ENCODE assay signal across 9 cellular contexts in the genomic region with DNA sequence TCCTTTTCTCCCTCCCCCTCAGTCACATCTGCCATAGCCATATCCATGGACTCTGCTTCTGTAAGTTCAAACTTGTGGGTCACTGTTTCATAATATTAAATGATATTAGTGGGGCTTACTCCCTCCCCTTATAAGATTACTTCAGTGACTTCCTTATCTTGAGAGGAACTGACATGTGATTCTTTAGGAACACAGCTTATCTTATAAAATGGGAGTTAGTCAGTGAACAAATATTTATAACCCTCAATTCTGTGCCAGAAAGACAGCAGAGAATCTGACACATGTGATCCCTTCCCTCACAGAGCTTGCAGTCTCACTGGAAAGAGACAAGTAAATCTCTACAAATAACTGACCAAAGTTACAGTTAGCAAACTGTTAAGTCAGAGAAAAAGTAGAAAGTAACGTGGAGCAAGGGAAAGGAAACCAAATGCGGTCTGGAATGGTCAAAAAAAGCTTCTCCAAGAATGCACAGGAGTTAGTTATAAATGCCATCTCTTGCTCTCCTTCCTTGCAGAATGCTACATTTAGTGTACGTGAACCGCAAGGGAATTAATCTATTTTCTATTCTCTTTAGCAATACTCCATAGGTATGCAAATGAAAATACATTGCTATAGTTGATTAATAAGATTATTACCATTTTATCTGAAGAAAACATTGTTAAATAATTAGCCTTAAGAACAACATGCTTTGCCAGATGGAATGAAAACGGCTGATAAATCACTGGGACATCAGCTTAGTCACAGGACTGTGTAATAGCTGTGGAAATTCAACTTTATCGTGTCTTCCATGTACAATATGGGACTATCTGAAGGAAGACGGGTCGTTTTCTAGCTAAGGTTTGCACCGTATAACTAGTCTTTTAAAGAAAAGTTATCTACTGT. TPM values are rescaled to one million over a fixed set of nuclear protein-coding genes. Genes with fewer than 3 reads are reported as not detected.
A peak's percentile ranks its signal among the peaks of the same experiment; 100 is the strongest.
DNase-seq lines count a peak whose midpoint lies in the region; ATAC-seq and TF ChIP-seq lines count a peak whose summit lies in the region.
"Had no signal": no experiment of that assay in that cellular context is flagged by ENCODE, and none has a peak within 500 bp of the region (broad histone marks: within the 10 kb centered on the region; RNA-seq: fewer than 3 reads in every experiment).

No MANE protein-coding gene starts in this region.

- H3K27me3 ChIP-seq in HCT116 (ENCODE audit: insufficient read depth, low read length) (no peaks in the 10 kb centered on the region), ascending aorta (no peaks in the 10 kb centered on the region), right cardiac atrium (ENCODE audit: control insufficient read depth, insufficient read depth) (no peaks in the 10 kb centered on the region), skeletal muscle tissue (ENCODE audit: control insufficient read depth in 3 of 3, insufficient read depth in 3 of 3, low read length in 3 of 3) (no peaks in the 10 kb centered on the region), spleen (replicated peaks in 1 of 7) (peaks cover 0 to 6% (median 0%) of the 10 kb centered on the region in 7 donors)

- peaks cover 42% of the 10 kb centered on the region for H3K79me2 ChIP-seq in HCT116 (ENCODE audit: insufficient read depth, low read length)

- 48% methylated on average over 9 of the region's 9 CpGs for WGBS in right cardiac atrium
- WGBS in spleen, 5 donors, result 74 to 87% (median 80%) methylated on average over 9 of the region's 9 CpGs

- H3K36me3 ChIP-seq in HCT116 (ENCODE audit: control insufficient read depth in 1 of 2, insufficient read depth in 2 of 2, low read length in 2 of 2), result no peaks in the 10 kb centered on the region
- H3K36me3 ChIP-seq in ascending aorta, result no peaks in the 10 kb centered on the region
- H3K36me3 ChIP-seq in skeletal muscle tissue (ENCODE audit: control insufficient read depth in 3 of 3, insufficient read depth in 3 of 3, low read length in 3 of 3), result no peaks in the 10 kb centered on the region
- no peaks in the 10 kb centered on the region for H3K36me3 ChIP-seq in spleen

- peak overlapping the region; percentile 70 for H3K4me2 ChIP-seq in HCT116 (ENCODE audit: low read length)

- H4K20me1 ChIP-seq in HCT116 (ENCODE audit: insufficient read depth), result no peaks in the 10 kb centered on the region

- H3K9ac ChIP-seq in HCT116 (ENCODE audit: low read length) (peak overlapping the region; percentile 3; the same call in 1 of the 2 replicates), skeletal muscle tissue (ENCODE audit: low read depth in 1 of 3, low read length in 3 of 3) (peak overlapping the region; percentile 3 to 54 (median 30))

- POLR2A ChIA-PET in HCT116 (lab: Charles Lee), result interaction anchor here (0.9 to 1.3 kb wide), 2 partner anchors 9 to 44 kb away, joined by 3 read pairs; no protein-coding TSS in a partner anchor

- ATAC-seq in HCT116 (peak; percentile 81), right cardiac atrium (peak; percentile 79 to 90)

- no peaks in the 10 kb centered on the region for H3K9me2 ChIP-seq in HCT116 (ENCODE audit: insufficient read depth)

- intact Hi-C loops in HCT116 (cut with micrococcal nuclease), result no loop called here
- intact Hi-C loops in ascending aorta (cut with DNase I), result no loop called here
- intact Hi-C loops in right cardiac atrium (cut with DNase I), result no loop called here
- intact Hi-C loops in spleen (cut with DNase I; ENCODE audit: low total_unique reads), result no loop called here

- H3K4me1 ChIP-seq in HCT116 (ENCODE audit: control insufficient read depth in 1 of 2, insufficient read depth in 2 of 2, low read length in 2 of 2), result peaks cover 22 to 24% of the 10 kb centered on the region in 2 experiments
- peaks cover 0 to 6% of the 10 kb centered on the region in 2 donors for H3K4me1 ChIP-seq in ascending aorta
- peaks cover 4% of the 10 kb centered on the region for H3K4me1 ChIP-seq in right cardiac atrium (ENCODE audit: control insufficient read depth, insufficient read depth, low read length)
- peaks cover 14 to 18% (median 17%) of the 10 kb centered on the region in 3 donors for H3K4me1 ChIP-seq in skeletal muscle tissue (ENCODE audit: control insufficient read depth in 3 of 3, insufficient read depth in 3 of 3, low read length in 3 of 3)
- H3K4me1 ChIP-seq in spleen, result peaks cover 0 to 6% (median 0%) of the 10 kb centered on the region in 6 donors

- no peak for TF ChIP-seq RAD21 in HCT116 (IDR thresholded peaks at IDR 0.05; ENCODE audit: low read depth)

- peak overlapping the region in 1 of 2 experiments; percentile 32; a peak in 1 of 4 replicates for H3K4me3 ChIP-seq in HCT116 (replicated peaks in 1 of 2; ENCODE audit: low read depth in 1 of 2, low read length in 2 of 2)
- H3K4me3 ChIP-seq in ascending aorta, result peak overlapping the region in 1 of 2 donors; percentile 9
- no peak overlapping the region for H3K4me3 ChIP-seq in right cardiac atrium (ENCODE audit: low read length)
- H3K4me3 ChIP-seq in skeletal muscle tissue (ENCODE audit: low read length in 3 of 3), result peak overlapping the region; percentile 39 to 60 (median 53)
- H3K4me3 ChIP-seq in spleen, result no peak overlapping the region

- TF ChIP-seq POLR2A in HCT116 (IDR thresholded peaks at IDR 0.05; ENCODE audit: borderline replicate concordance, extremely low read depth, insufficient read depth, insufficient read length) (no peak), spleen (IDR thresholded peaks at IDR 0.05) (no peak)

- no TSS peak for BruUV-seq in HCT116 (replicated peaks; lab: Mats Ljungman, UMichigan)

- peak overlapping the region; percentile 11; the same call in 1 of the 2 replicates for H3K27ac ChIP-seq in HCT116 (ENCODE audit: low read depth, low read length)
- peak overlapping the region; percentile 23 to 24 for H3K27ac ChIP-seq in ascending aorta
- peak overlapping the region; percentile 42 for H3K27ac ChIP-seq in right cardiac atrium (ENCODE audit: low read length)
- H3K27ac ChIP-seq in skeletal muscle tissue (ENCODE audit: low read depth, low read length), result peak overlapping the region; percentile 49
- H3K27ac ChIP-seq in spleen, result peak overlapping the region in 1 of 8 donors; percentile 10

- no peak for TF ChIP-seq CTCF in HCT116 (IDR thresholded peaks at IDR 0.05 in 2 of 3, conservative IDR thresholded peaks at IDR 0.05 in 1 of 3; ENCODE audit: borderline replicate concordance in 1 of 3, insufficient read depth in 1 of 3, low read depth in 2 of 3, low read length in 2 of 3)
- TF ChIP-seq CTCF in ascending aorta (IDR thresholded peaks at IDR 0.05), result no peak
- TF ChIP-seq CTCF in spleen (IDR thresholded peaks at IDR 0.05 in 8 of 11, conservative IDR thresholded peaks at IDR 0.05 in 3 of 11), result no peak

- peak; percentile 42 for DNase-seq in HCT116 (ENCODE audit: low read depth, low spot score)
- no peak for DNase-seq in ascending aorta (ENCODE audit: low spot score in 2 of 2)
- no peak for DNase-seq in right cardiac atrium
- DNase-seq in stimulated activated CD4-positive, alpha-beta T cell treated with anti-CD3 and anti-CD28 coated beads, Interleukin-4, amount 100 ng/mL, for 24 hours, result no peak
- no peak for DNase-seq in hepatic stellate cell (ENCODE audit: low spot score)
- no peak for DNase-seq in spleen
- no peak for DNase-seq in NCI-H1417 treated with DMSO at 0.1 percent for 48 hours (lab: John Stamatoyannopoulos, UW)
- DNase-seq: NCI-H2107 had no signal

- no peaks in the 10 kb centered on the region for H3K9me3 ChIP-seq in HCT116 (ENCODE audit: control insufficient read depth in 1 of 2, insufficient read depth in 1 of 2, low read depth in 1 of 2, low read length in 2 of 2)
- H3K9me3 ChIP-seq in ascending aorta, result no peaks in the 10 kb centered on the region
- no peaks in the 10 kb centered on the region for H3K9me3 ChIP-seq in right cardiac atrium (ENCODE audit: control insufficient read depth, low read length)
- no peaks in the 10 kb centered on the region for H3K9me3 ChIP-seq in skeletal muscle tissue (ENCODE audit: control insufficient read depth in 3 of 3, low read length in 3 of 3)
- no peaks in the 10 kb centered on the region for H3K9me3 ChIP-seq in spleen

- no peak overlapping the region for H2AFZ ChIP-seq in HCT116 (ENCODE audit: low read depth, low read length, poor library complexity, severe bottlenecking)

- RAD21 ChIA-PET in HCT116 (lab: Charles Lee; ENCODE audit: low non-redundant PET in 1 of 2, low total read pairs in 2 of 2, uncharacterized antibody in 2 of 2, unreplicated experiment in 2 of 2), result no interaction called here

- CTCF ChIA-PET in HCT116 (lab: Charles Lee), result no interaction called here

TF ChIP-seq in HCT116, 20 proteins besides CTCF, POLR2A, EP300 and RAD21 (continues in another document):
- TF ChIP-seq EGR1 (IDR thresholded peaks at IDR 0.05; ENCODE audit: low read depth) (no peak), REST (IDR thresholded peaks at IDR 0.05; ENCODE audit: low read depth) (no peak), YY1 (IDR thresholded peaks at IDR 0.05; ENCODE audit: extremely low read depth, insufficient replicate concordance, low read depth, low read length) (no peak), EZH2 (IDR thresholded peaks at IDR 0.05) (no peak)

RNA-seq across cellular contexts. Expression of gene SGMS2, which starts 29.0 kb away (rescaled TPM):
- total RNA-seq in HCT116 (2021; ENCODE audit: unreplicated experiment) (36.6 TPM), ascending aorta (333 TPM), right cardiac atrium (10 to 100 TPM; 20.5 to 35.5 (median 26.2) TPM), skeletal muscle tissue (13.0 TPM), spleen (10 to 100 TPM in 3 of 7 donors, 1 to 10 TPM in 4; 2.9 to 35.5 (median 7.3) TPM)
- polyA plus RNA-seq in HCT116 (2012), result 12.2 and 13.5 TPM in 2 replicates
- polyA plus RNA-seq in right cardiac atrium (3.6 TPM), spleen (under 1 TPM; 0.20 to 0.48 (median 0.26) TPM)

Comparison
In these comparisons a context has a peak if more than half of its experiments do, and no peak if none do; other contexts are left out.
1. H3K4me3 ChIP-seq: peak in skeletal muscle tissue (3 of 3); none in right cardiac atrium (single experiment) and spleen (0 of 8).